Comparison of ENCODE assay signal across 12 cellular contexts in the genomic region with DNA sequence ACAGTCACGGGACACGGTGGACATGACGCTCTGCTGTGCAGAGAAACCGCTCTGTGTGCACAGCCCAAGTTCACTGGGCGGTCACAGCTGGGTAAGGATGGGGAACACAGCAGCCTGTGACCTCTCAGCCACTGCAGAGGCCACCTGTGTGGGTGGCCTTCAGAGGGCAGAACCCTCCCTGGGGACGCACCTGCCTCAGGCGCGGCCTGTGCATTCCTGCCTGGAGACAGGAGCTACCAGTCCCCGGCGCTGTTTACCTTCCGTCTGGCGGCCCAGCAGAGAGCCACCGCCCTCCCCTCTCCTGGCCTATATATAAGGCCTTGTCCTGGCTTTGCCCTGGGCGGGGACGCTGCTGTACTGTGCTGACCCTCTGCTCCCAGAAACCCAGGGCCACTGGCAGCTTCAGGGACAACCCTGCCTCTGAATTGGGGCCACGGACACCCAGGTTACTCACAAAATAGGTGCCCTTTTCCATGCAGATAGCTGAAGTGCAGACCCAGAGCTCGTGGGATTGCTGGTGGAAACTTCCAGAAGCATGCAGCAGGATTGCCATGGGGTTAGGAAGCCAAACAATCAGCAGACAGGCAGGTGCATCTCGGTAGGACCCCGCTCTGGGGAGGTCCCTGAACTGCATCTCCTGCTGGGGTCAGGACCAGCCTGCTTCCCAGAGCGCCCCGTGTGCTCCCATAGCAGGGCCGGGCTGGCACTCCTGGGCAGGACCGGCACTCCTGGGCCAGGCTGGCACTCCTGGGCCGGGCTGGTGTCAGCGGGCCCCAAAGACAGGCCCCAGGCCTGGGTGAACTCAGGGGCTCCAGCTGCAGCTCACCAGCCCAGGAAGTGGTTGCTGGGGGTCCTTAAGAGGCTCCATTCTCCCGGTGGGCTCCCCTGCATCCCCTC.
DNase-seq lines count a peak whose midpoint lies in the region; ATAC-seq and TF ChIP-seq lines count a peak whose summit lies in the region.
"Had no signal": no experiment of that assay in that cellular context is flagged by ENCODE, and none has a peak within 500 bp of the region (broad histone marks: within the 10 kb centered on the region; RNA-seq: fewer than 3 reads in every experiment).

No MANE protein-coding gene starts in this region.

- no peaks in the 10 kb centered on the region for H3K79me2 ChIP-seq in mammary epithelial cell (ENCODE audit: insufficient read depth, low read length)

- H3K4me1 Mint-ChIP-seq in activated naive CD8-positive, alpha-beta T cell treated with anti-CD3 and anti-CD28 coated beads, Interleukin-2, amount 50 U/mL, for 24 hours: peaks cover 8% of the 10 kb centered on the region

- H3K9me3 Mint-ChIP-seq in activated naive CD8-positive, alpha-beta T cell treated with anti-CD3 and anti-CD28 coated beads, Interleukin-2, amount 50 U/mL, for 24 hours: no peaks in the 10 kb centered on the region
- H3K9me3 Mint-ChIP-seq: activated T-cell treated with anti-CD3 and anti-CD28 coated beads, Interleukin-2, amount 50 U/mL, for 24 hours had no signal

- H3K27me3 ChIP-seq in mammary epithelial cell (ENCODE audit: insufficient read depth, low read length) (no peaks in the 10 kb centered on the region), right lobe of liver (no peaks in the 10 kb centered on the region), gastrocnemius medialis (peaks cover 0 to 11% (median 0%) of the 10 kb centered on the region in 3 donors)

- no peak overlapping the region for H3K27ac Mint-ChIP-seq in activated naive CD8-positive, alpha-beta T cell treated with anti-CD3 and anti-CD28 coated beads, Interleukin-2, amount 50 U/mL, for 24 hours
- H3K27ac Mint-ChIP-seq: activated T-cell treated with anti-CD3 and anti-CD28 coated beads, Interleukin-2, amount 50 U/mL, for 24 hours had no signal

- H3K9ac ChIP-seq in mammary epithelial cell (ENCODE audit: insufficient read depth, low read length): no peak overlapping the region

- intact Hi-C loops in mammary epithelial cell (cut with micrococcal nuclease): no loop called here
- intact Hi-C loops in right lobe of liver (cut with DNase I): no loop called here
- intact Hi-C loops in head of caudate nucleus (cut with DNase I): no loop called here
- intact Hi-C loops in gastrocnemius medialis (cut with DNase I; ENCODE audit: low total_unique reads): no loop called here

- H3K4me2 ChIP-seq in mammary epithelial cell (ENCODE audit: insufficient read depth, low read depth, low read length): no peak overlapping the region

- 87% methylated on average over 14 of the region's 26 CpGs for WGBS in mammary epithelial cell (ENCODE audit: low coverage, missing lambda C conversion rate)
- WGBS in right lobe of liver (ENCODE audit: insufficient coverage, low coverage, low lambda C conversion rate, missing lambda C conversion rate): 60% methylated on average over 1 of the region's 26 CpGs

- in situ Hi-C loops in T47D (cut with HindIII; ENCODE audit: low pct_unique_long_range_greater_than_20kb, low sequenced_read_pairs) (no loop called here), mammary epithelial cell (cut with MboI; ENCODE audit: low sequenced_read_pairs in 2 of 2) (no loop called here), gastrocnemius medialis (cut with MboI; ENCODE audit: low sequenced_read_pairs in 4 of 4) (no loop called here)

- H3K36me3 Mint-ChIP-seq in activated naive CD8-positive, alpha-beta T cell treated with anti-CD3 and anti-CD28 coated beads, Interleukin-2, amount 50 U/mL, for 24 hours (ENCODE audit: low read depth): no peaks in the 10 kb centered on the region

- ATAC-seq in right lobe of liver (peak; percentile 79 to 82 (median 80)), GM18861 (IDR thresholded peaks at IDR 0.05; ENCODE audit: unreplicated experiment) (no peak), gastrocnemius medialis (no peak)
- ATAC-seq in activated naive CD8-positive, alpha-beta T cell treated with anti-CD3 and anti-CD28 coated beads, Interleukin-2, amount 50 U/mL, for 24 hours: no peak
- ATAC-seq: psoas muscle had no signal

- no peaks in the 10 kb centered on the region for H4K20me1 ChIP-seq in mammary epithelial cell (ENCODE audit: insufficient read depth, low read length)

- H3K4me3 ChIP-seq in mammary epithelial cell (replicated peaks in 1 of 3; ENCODE audit: insufficient read depth in 1 of 3, low read depth in 2 of 3, low read length in 3 of 3) (no peak overlapping the region), right lobe of liver (no peak overlapping the region), gastrocnemius medialis (no peak overlapping the region)
- H3K4me3 ChIP-seq: psoas muscle had no signal

- H3K27me3 Mint-ChIP-seq in activated naive CD8-positive, alpha-beta T cell treated with anti-CD3 and anti-CD28 coated beads, Interleukin-2, amount 50 U/mL, for 24 hours: no peaks in the 10 kb centered on the region

- dilution Hi-C loops in mammary epithelial cell (cut with HindIII; ENCODE audit: low sequenced_read_pairs): no loop called here

- peak; percentile 60 to 88 for DNase-seq in T47D (ENCODE audit: low read depth in 1 of 2, low spot score in 1 of 2)
- DNase-seq in mammary epithelial cell: no peak
- DNase-seq in SHP77 treated with DMSO at 0.1 percent for 48 hours (lab: John Stamatoyannopoulos, UW): peak; percentile 88
- peak; percentile 74 to 88 (median 82) for DNase-seq in right lobe of liver
- DNase-seq in activated naive CD8-positive, alpha-beta T cell treated with anti-CD3 and anti-CD28 coated beads, Interleukin-2, amount 50 U/mL, for 24 hours: no peak
- no peak for DNase-seq in head of caudate nucleus
- no peak for DNase-seq in gastrocnemius medialis
- DNase-seq: activated T-cell treated with anti-CD3 and anti-CD28 coated beads, Interleukin-2, amount 50 U/mL, for 24 hours; Karpas-422; WERI-Rb-1 had no signal

- no TSS peak for BruUV-seq in mammary epithelial cell (replicated peaks; lab: Mats Ljungman, UMichigan)

- H3K9me3 ChIP-seq in mammary epithelial cell (replicated peaks; ENCODE audit: insufficient read depth, low read length) (no peaks in the 10 kb centered on the region), right lobe of liver (no peaks in the 10 kb centered on the region), gastrocnemius medialis (no peaks in the 10 kb centered on the region)
- H3K9me3 ChIP-seq: psoas muscle had no signal

- TF ChIP-seq POLR2A in right lobe of liver (IDR thresholded peaks at IDR 0.05) (no peak), gastrocnemius medialis (IDR thresholded peaks at IDR 0.05) (no peak)

- CTCF ChIA-PET in mammary epithelial cell (lab: Charles Lee; ENCODE audit: low non-redundant PET): no interaction called here

- TF ChIP-seq CTCF in mammary epithelial cell (conservative IDR thresholded peaks at IDR 0.05 in 1 of 2, IDR thresholded peaks at IDR 0.05 in 1 of 2; ENCODE audit: extremely low read depth in 1 of 2, insufficient read depth in 1 of 2, low read depth in 1 of 2, low read length in 2 of 2): no peak
- TF ChIP-seq CTCF in right lobe of liver (IDR thresholded peaks at IDR 0.05): peak in 1 of 4 donors; percentile 4
- TF ChIP-seq CTCF in gastrocnemius medialis (IDR thresholded peaks at IDR 0.05 in 4 of 5, conservative IDR thresholded peaks at IDR 0.05 in 1 of 5): no peak

- H3K4me1 ChIP-seq in mammary epithelial cell (ENCODE audit: insufficient read depth, low read length) (peaks cover 41% of the 10 kb centered on the region), right lobe of liver (peaks cover 0 to 18% (median 3%) of the 10 kb centered on the region in 4 donors), gastrocnemius medialis (peaks cover 11 to 18% of the 10 kb centered on the region in 2 donors)

- no peak overlapping the region for H2AFZ ChIP-seq in mammary epithelial cell (ENCODE audit: low read depth, low read length)

- H3K4me3 Mint-ChIP-seq in activated naive CD8-positive, alpha-beta T cell treated with anti-CD3 and anti-CD28 coated beads, Interleukin-2, amount 50 U/mL, for 24 hours: no peak overlapping the region
- H3K4me3 Mint-ChIP-seq: activated T-cell treated with anti-CD3 and anti-CD28 coated beads, Interleukin-2, amount 50 U/mL, for 24 hours had no signal

- H3K36me3 ChIP-seq in mammary epithelial cell (ENCODE audit: insufficient read depth, low read length): no peaks in the 10 kb centered on the region
- no peaks in the 10 kb centered on the region for H3K36me3 ChIP-seq in right lobe of liver
- H3K36me3 ChIP-seq in gastrocnemius medialis: no peaks in the 10 kb centered on the region
- H3K36me3 ChIP-seq: WERI-Rb-1 had no signal

- H3K27ac ChIP-seq in mammary epithelial cell (ENCODE audit: insufficient read depth, low read depth, low read length) (no peak overlapping the region), right lobe of liver (peak overlapping the region in 1 of 3 donors; percentile 51), gastrocnemius medialis (no peak overlapping the region)
- H3K27ac ChIP-seq: psoas muscle, WERI-Rb-1 had no signal

Comparison
In these comparisons a context has a peak if more than half of its experiments do, and no peak if none do; other contexts are left out.
1. DNase-seq: peak in T47D (2 of 2), SHP77 treated with DMSO at 0.1 percent for 48 hours (single experiment) and right lobe of liver (3 of 3); none in mammary epithelial cell (single experiment), activated naive CD8-positive, alpha-beta T cell treated with anti-CD3 and anti-CD28 coated beads, Interleukin-2, amount 50 U/mL, for 24 hours (single experiment), head of caudate nucleus (0 of 42) and gastrocnemius medialis (0 of 2).
2. ATAC-seq: peak in right lobe of liver (4 of 4); none in GM18861 (single experiment), activated naive CD8-positive, alpha-beta T cell treated with anti-CD3 and anti-CD28 coated beads, Interleukin-2, amount 50 U/mL, for 24 hours (single experiment) and gastrocnemius medialis (0 of 2).